Comparison of ENCODE assay signal across 8 cellular contexts in the genomic region with DNA sequence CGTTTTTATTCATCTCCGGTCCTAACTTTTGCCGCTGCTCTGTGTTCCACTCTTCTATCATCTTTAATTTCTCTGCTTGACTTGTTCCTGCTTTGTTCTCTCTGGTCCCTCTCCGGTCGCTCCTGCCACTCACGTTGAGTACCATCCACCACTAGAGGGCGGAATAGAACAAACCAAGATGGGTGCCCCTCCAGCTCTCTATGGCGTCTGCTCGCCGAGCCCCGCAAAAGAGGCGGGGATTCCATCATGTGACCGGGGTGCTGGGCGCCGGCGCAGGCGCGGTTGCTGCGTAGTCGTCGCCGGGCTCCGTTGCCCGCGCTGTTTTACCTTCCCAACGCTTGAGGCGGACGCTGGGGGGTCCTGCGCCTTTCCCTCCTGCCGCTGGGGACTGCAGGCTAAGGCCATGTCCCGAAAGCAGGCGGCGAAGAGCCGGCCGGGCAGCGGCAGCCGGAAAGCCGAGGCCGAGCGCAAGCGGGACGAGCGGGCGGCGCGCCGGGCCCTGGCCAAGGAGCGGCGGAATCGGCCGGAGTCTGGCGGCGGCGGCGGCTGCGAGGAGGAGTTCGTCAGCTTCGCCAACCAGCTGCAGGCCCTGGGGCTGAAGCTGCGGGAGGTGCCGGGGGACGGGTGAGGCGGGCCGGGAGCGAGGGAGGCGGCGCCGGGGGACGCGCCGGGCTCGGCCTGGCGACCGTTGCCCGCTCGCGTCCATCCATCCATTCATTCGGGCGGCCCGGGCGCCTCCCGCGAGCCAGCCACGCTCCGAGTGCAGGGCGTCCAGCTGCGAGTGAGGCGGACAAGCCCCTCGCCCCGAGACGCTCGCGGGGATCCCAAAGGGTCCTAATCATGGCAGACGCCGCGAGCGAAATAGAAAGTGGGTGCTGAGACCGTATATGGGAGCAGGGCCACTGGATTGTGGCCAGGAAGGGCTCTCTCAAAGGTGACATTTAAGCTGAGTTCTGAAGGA. TPM values are rescaled to one million over a fixed set of nuclear protein-coding genes. Genes with fewer than 3 reads are reported as not detected.
A peak's percentile ranks its signal among the peaks of the same experiment; 100 is the strongest.
DNase-seq lines count a peak whose midpoint lies in the region; ATAC-seq and TF ChIP-seq lines count a peak whose summit lies in the region.

TSS of gene OTUD3 (plus strand) at position 285 of the 961 bp plus-strand sequence. CDS start at position 404, 119 bp downstream.

- peak within 1 kb of the TSS; percentile 91 for H3K4me3 Mint-ChIP-seq in CD4-positive, alpha-beta T cell

- peak; percentile 80 for TF ChIP-seq POLR2A in right lobe of liver (IDR thresholded peaks at IDR 0.05)

- H3K4me1 Mint-ChIP-seq in CD4-positive, alpha-beta T cell (ENCODE audit: low read depth): peaks cover 47% of the 10 kb centered on the region

- intact Hi-C loops in CD4-positive, alpha-beta T cell (cut with DNase I, micrococcal nuclease): loop anchor here in 1 of 2 experiments (2.0 to 10.0 kb wide), 4 partner anchors 84 to 978 kb away; partner anchors contain the start of genes ALDH4A1, PINK1 and TMCO4
- intact Hi-C loops in right lobe of liver (cut with DNase I): no loop called here

- CTCF ChIA-PET in CD4-positive, alpha-beta T cell (lab: Charles Lee): interaction anchor here (0.5 to 1.1 kb wide), 7 partner anchors 9 to 1104 kb away, joined by 3 to 7 read pairs (median 3); no protein-coding TSS in a partner anchor

- no peaks in the 10 kb centered on the region for H3K36me3 ChIP-seq in right lobe of liver

- H3K27ac Mint-ChIP-seq in CD4-positive, alpha-beta T cell: peak within 1 kb of the TSS; percentile 65

- no peaks in the 10 kb centered on the region for H3K9me3 Mint-ChIP-seq in CD4-positive, alpha-beta T cell

- POLR2A ChIA-PET in CD4-positive, alpha-beta T cell (lab: Charles Lee): interaction anchor here (0.6 to 1.3 kb wide), 7 partner anchors 8 to 751 kb away, joined by 3 to 5 read pairs (median 3); partner anchors contain the start of genes CAMK2N1 and PINK1

- H3K27ac ChIP-seq in CD4-positive, alpha-beta T cell (ENCODE audit: low read depth, low read length): peak within 1 kb of the TSS; percentile 55
- peak within 1 kb of the TSS; percentile 76 to 92 (median 83) for H3K27ac ChIP-seq in right lobe of liver

- peaks cover 0 to 11% (median 0%) of the 10 kb centered on the region in 4 donors for H3K4me1 ChIP-seq in right lobe of liver

- no peaks in the 10 kb centered on the region for H3K27me3 ChIP-seq in CD4-positive, alpha-beta T cell (ENCODE audit: control insufficient read depth, insufficient read depth, low read length)
- no peaks in the 10 kb centered on the region for H3K27me3 ChIP-seq in right lobe of liver

- peaks cover 3% of the 10 kb centered on the region for H3K36me3 Mint-ChIP-seq in CD4-positive, alpha-beta T cell (ENCODE audit: low read depth)

- peak; percentile 98 for ATAC-seq in CD4-positive, alpha-beta T cell (ENCODE audit: poor library complexity)
- peak; percentile 85 for ATAC-seq in GM19397 (IDR thresholded peaks at IDR 0.05; ENCODE audit: unreplicated experiment)
- ATAC-seq in HG03571 (IDR thresholded peaks at IDR 0.05; ENCODE audit: unreplicated experiment): peak; percentile 89
- peak; percentile 99 for ATAC-seq in right lobe of liver

- peak; percentile 90 for TF ChIP-seq CTCF in CD4-positive, alpha-beta T cell (IDR thresholded peaks at IDR 0.05)
- peak; percentile 83 to 95 (median 93) for TF ChIP-seq CTCF in right lobe of liver (IDR thresholded peaks at IDR 0.05)

- peaks cover 8% of the 10 kb centered on the region for H3K27me3 Mint-ChIP-seq in CD4-positive, alpha-beta T cell

- H3K9me3 ChIP-seq in CD4-positive, alpha-beta T cell (ENCODE audit: control insufficient read depth, low read length): no peaks in the 10 kb centered on the region
- H3K9me3 ChIP-seq in right lobe of liver: no peaks in the 10 kb centered on the region

- peak; percentile 89 to 96 (median 92) for DNase-seq in CD4-positive, alpha-beta T cell
- DNase-seq in NCI-H774 (lab: John Stamatoyannopoulos, UW): peak; percentile 86
- peak; percentile 92 to 93 for DNase-seq in activated CD4-positive, alpha-beta T cell treated with anti-CD3 and anti-CD28 coated beads, Interleukin-2, amount 50 U/mL, for 4 hours
- DNase-seq in dermis microvascular lymphatic vessel endothelial cell (ENCODE audit: low read depth in 2 of 2): peak; percentile 95 to 98
- DNase-seq in right lobe of liver: peak; percentile 93 to 97 (median 96)
- peak; percentile 87 to 96 for DNase-seq in stimulated activated CD4-positive, alpha-beta T cell treated with anti-CD3 and anti-CD28 coated beads, Interleukin-4, amount 100 ng/mL, for 4 hours

- peak within 1 kb of the TSS; percentile 73 to 89 (median 86) for H3K4me3 ChIP-seq in right lobe of liver

- 0% methylated on average over 38 of the region's 97 CpGs for WGBS in right lobe of liver (ENCODE audit: insufficient coverage, low coverage, low lambda C conversion rate, missing lambda C conversion rate)

RNA-seq across cellular contexts. Expression of gene OTUD3, which starts in this region (rescaled TPM):
- total RNA-seq in CD4-positive, alpha-beta T cell: 10 to 100 TPM; 11.4 to 12.6 TPM
- total RNA-seq in dermis microvascular lymphatic vessel endothelial cell (2.2 and 2.4 TPM in 2 replicates), right lobe of liver (1 to 10 TPM in 5 of 6 experiments, under 1 TPM in 1; 0.98 to 3.4 (median 1.3) TPM)

Comparison
In these comparisons a context has a peak if more than half of its experiments do, and no peak if none do; other contexts are left out.
1. Peak in every context shown above with its lines: DNase-seq, ATAC-seq, H3K4me3 ChIP-seq and H3K27ac ChIP-seq.